Comparison of ENCODE assay signal across 9 cellular contexts in genomic region chr19:3507371-3508120, GRCh38. TPM values are rescaled to one million over a fixed set of nuclear protein-coding genes. Genes with fewer than 3 reads are reported as not detected.
A peak's percentile ranks its signal among the peaks of the same experiment; 100 is the strongest.
DNase-seq lines count a peak whose midpoint lies in the region; ATAC-seq and TF ChIP-seq lines count a peak whose summit lies in the region.
"Had no signal": no experiment of that assay in that cellular context is flagged by ENCODE, and none has a peak within 500 bp of the region (broad histone marks: within the 10 kb centered on the region; RNA-seq: fewer than 3 reads in every experiment).

No MANE protein-coding gene starts in this region.

- intact Hi-C loops in Calu3 (cut with micrococcal nuclease; ENCODE audit: unreplicated experiment) = no loop called here

- ATAC-seq in lung (ENCODE audit: insufficient read depth, low FRiP score) (no peak), GM19035 (IDR thresholded peaks at IDR 0.05; ENCODE audit: unreplicated experiment) (no peak)

- H3K9me3 ChIP-seq in Peyer's patch = no peaks in the 10 kb centered on the region
- H3K9me3 ChIP-seq in lung (ENCODE audit: control insufficient read depth in 2 of 2, insufficient read depth in 1 of 2, low read length in 1 of 2) = no peaks in the 10 kb centered on the region
- no peaks in the 10 kb centered on the region for H3K9me3 ChIP-seq in suprapubic skin

- peak overlapping the region; percentile 88 to 100 (median 97) for H3K4me3 ChIP-seq in Peyer's patch
- H3K4me3 ChIP-seq in lung = peak overlapping the region; percentile 83
- peak overlapping the region; percentile 98 for H3K4me3 ChIP-seq in suprapubic skin

- H3K27ac ChIP-seq in Peyer's patch (peak overlapping the region in 3 of 4 donors; percentile 87 to 92 (median 89)), lung (ENCODE audit: low read depth in 1 of 2, low read length in 1 of 2) (peak overlapping the region in 1 of 2 donors; percentile 15), suprapubic skin (peak overlapping the region; percentile 91)

- H3K27me3 ChIP-seq in Peyer's patch (no peaks in the 10 kb centered on the region), lung (ENCODE audit: control insufficient read depth, insufficient read depth) (no peaks in the 10 kb centered on the region), suprapubic skin (no peaks in the 10 kb centered on the region)

- TF ChIP-seq POLR2A in Peyer's patch (IDR thresholded peaks at IDR 0.05) (no peak), suprapubic skin (IDR thresholded peaks at IDR 0.05) (no peak)

- H3K36me3 ChIP-seq in Peyer's patch = peaks cover 0 to 18% (median 0%) of the 10 kb centered on the region in 3 donors
- peaks cover 0 to 14% of the 10 kb centered on the region in 2 donors for H3K36me3 ChIP-seq in lung (ENCODE audit: control insufficient read depth in 2 of 2, insufficient read depth in 2 of 2, low read length in 2 of 2)
- H3K36me3 ChIP-seq in suprapubic skin = peaks cover 28% of the 10 kb centered on the region

- CTCF ChIA-PET in Calu3 (lab: Charles Lee) = interaction anchor here (0.6 kb wide), 1 partner anchor 1066 kb away, joined by 5 read pairs; no protein-coding TSS in a partner anchor

- peak overlapping the region; percentile 69 for H3K27ac Mint-ChIP-seq in Calu3 (ENCODE audit: unreplicated experiment)

- 38 to 55% methylated on average over 31 of the region's 31 CpGs for WGBS in lung, 2 donors
- 38% methylated on average over 27 of the region's 31 CpGs for WGBS in suprapubic skin

- DNase-seq in Calu3 (no peak), Peyer's patch (peak in 1 of 3 donors; percentile 62), lung (ENCODE audit: low spot score) (no peak), suprapubic skin (ENCODE audit: low spot score in 2 of 2) (peak in 1 of 2 donors; percentile 68), D341Med (ENCODE audit: low spot score) (no peak)
- peak; percentile 40 for DNase-seq in central memory CD4-positive, alpha-beta T cell
- DNase-seq in effector CD8-positive, alpha-beta T cell (lab: John Stamatoyannopoulos, UW) = no peak

- TF ChIP-seq EP300 in suprapubic skin (IDR thresholded peaks at IDR 0.05) = no peak

- no peaks in the 10 kb centered on the region for H3K9me3 Mint-ChIP-seq in Calu3 (ENCODE audit: low read depth, unreplicated experiment)

- H3K36me3 Mint-ChIP-seq in Calu3 (ENCODE audit: insufficient read depth, unreplicated experiment) = peaks cover 34% of the 10 kb centered on the region

- H3K4me1 ChIP-seq in Peyer's patch (peaks cover 0 to 25% (median 9%) of the 10 kb centered on the region in 4 donors), lung (ENCODE audit: control insufficient read depth in 2 of 2, insufficient read depth in 2 of 2, low read length in 2 of 2) (peaks cover 0 to 5% of the 10 kb centered on the region in 2 donors), suprapubic skin (peaks cover 39% of the 10 kb centered on the region)

- TF ChIP-seq CTCF in Calu3 (IDR thresholded peaks at IDR 0.05; ENCODE audit: unreplicated experiment) = no peak
- no peak for TF ChIP-seq CTCF in Peyer's patch (IDR thresholded peaks at IDR 0.05)
- no peak for TF ChIP-seq CTCF in lung (IDR thresholded peaks at IDR 0.05; ENCODE audit: control extremely low read depth, extremely low read depth)
- no peak for TF ChIP-seq CTCF in suprapubic skin (IDR thresholded peaks at IDR 0.05)

- peak overlapping the region; percentile 92 for H3K4me3 Mint-ChIP-seq in Calu3 (ENCODE audit: low read depth, unreplicated experiment)

- H3K27me3 Mint-ChIP-seq in Calu3 (ENCODE audit: unreplicated experiment) = no peaks in the 10 kb centered on the region

- TSS peak; percentile 50 for BruUV-seq in Calu3 (replicated peaks; lab: Mats Ljungman, UMichigan)

- H3K4me1 Mint-ChIP-seq in Calu3 (ENCODE audit: low read depth, unreplicated experiment) = peaks cover 8% of the 10 kb centered on the region

RNA-seq across cellular contexts. Expression of gene FZR1, which starts 1.4 kb away (rescaled TPM):
- 33.1 and 34.5 TPM in 2 replicates for total RNA-seq in Calu3 (2022)
- total RNA-seq in Peyer's patch = 10 to 100 TPM; 24.8 to 75.1 (median 38.7) TPM
- total RNA-seq in lung = 10 to 100 TPM; 35.7 to 45.8 TPM
- 10 to 100 TPM; 20.0 to 21.0 TPM for polyA plus RNA-seq in lung
- 10 to 100 TPM; 45.1 to 51.1 (median 47.9) TPM for total RNA-seq in suprapubic skin

RNA-seq across cellular contexts. Expression of gene DOHH, which starts 7.1 kb away (rescaled TPM):
- total RNA-seq in Calu3 (2022) (10.9 and 11.6 TPM in 2 replicates), Peyer's patch (10 to 100 TPM in 1 of 4 donors, 1 to 10 TPM in 3; 5.6 to 10.2 (median 9.5) TPM), lung (10 to 100 TPM in 1 of 2 donors, 1 to 10 TPM in 1; 7.8 to 18.5 TPM), suprapubic skin (10 to 100 TPM; 10.9 to 21.7 (median 17.9) TPM)
- 10 to 100 TPM; 20.1 to 21.5 TPM for polyA plus RNA-seq in lung

RNA-seq across cellular contexts. Expression of gene SMIM44, which starts 24.3 kb away (rescaled TPM):
- total RNA-seq in Calu3 (2022) (not detected in 2 replicates), Peyer's patch (10 to 100 TPM in 1 of 4 donors, 1 to 10 TPM in 1, not detected in 2; 5.4 to 11.0 TPM), lung (not detected), suprapubic skin (not detected)
- not detected for polyA plus RNA-seq in lung
- total RNA-seq: HT1080 had no signal

RNA-seq across cellular contexts. Expression of gene SMIM24, which starts 27.2 kb away (rescaled TPM):
- 1.5 and 6.3 TPM in 2 replicates for total RNA-seq in Calu3 (2022)
- 1,000 to 10,000 TPM in 1 of 4 donors, 100 to 1,000 TPM in 2, 10 to 100 TPM in 1; 75.9 to 1,153 (median 771) TPM for total RNA-seq in Peyer's patch
- total RNA-seq in lung = under 1 TPM in 1 of 2 donors, not detected in 1; 0.15 TPM
- polyA plus RNA-seq in lung = under 1 TPM; 0.10 to 0.22 TPM
- total RNA-seq in suprapubic skin = 1 to 10 TPM in 1 of 4 donors, not detected in 3; 2.1 TPM
- total RNA-seq: HT1080 had no signal

RNA-seq across cellular contexts. Expression of gene TEKTIP1, which starts 31.4 kb away (rescaled TPM):
- total RNA-seq in Calu3 (2022) (1.4 and 2.7 TPM in 2 replicates), Peyer's patch (10 to 100 TPM in 1 of 4 donors, 1 to 10 TPM in 2, not detected in 1; 1.8 to 11.1 (median 2.4) TPM), lung (1 to 10 TPM in 1 of 2 donors, under 1 TPM in 1; 0.74 to 5.8 TPM), suprapubic skin (1 to 10 TPM in 2 of 4 donors, not detected in 2; 2.4 to 5.2 TPM)
- polyA plus RNA-seq in lung = 1 to 10 TPM in 1 of 2 donors, under 1 TPM in 1; 0.20 to 1.1 TPM
- total RNA-seq: HT1080 had no signal
